Comparison of ENCODE assay signal across 14 cellular contexts in genomic region chr9:26264709-26265601, GRCh38.
DNase-seq lines count a peak whose midpoint lies in the region; ATAC-seq and TF ChIP-seq lines count a peak whose summit lies in the region.
"Had no signal": no experiment of that assay in that cellular context is flagged by ENCODE, and none has a peak within 500 bp of the region (broad histone marks: within the 10 kb centered on the region; RNA-seq: fewer than 3 reads in every experiment).

No MANE protein-coding gene starts in this region.

- H3K9me2 ChIP-seq in GM23248 (ENCODE audit: insufficient read depth) = no peaks in the 10 kb centered on the region

- intact Hi-C loops in Caco-2 (cut with micrococcal nuclease; ENCODE audit: unreplicated experiment) = no loop called here

- TF ChIP-seq CTCF in fibroblast of the aortic adventitia (IDR thresholded peaks at IDR 0.05; ENCODE audit: insufficient read depth, low read length) (no peak), Caco-2 (IDR thresholded peaks at IDR 0.05; ENCODE audit: insufficient read depth in 1 of 2, low read depth in 1 of 2, low read length in 1 of 2, severe bottlenecking in 1 of 2, unreplicated experiment in 1 of 2) (no peak)

- H3K9ac ChIP-seq in GM23248 (no peak overlapping the region), skeletal muscle satellite cell (ENCODE audit: low read depth, low read length) (peak overlapping the region; percentile 30)

- peaks cover 6% of the 10 kb centered on the region for H3K36me3 Mint-ChIP-seq in Caco-2 (ENCODE audit: insufficient read depth, unreplicated experiment)

- BruUV-seq in Caco-2 (replicated peaks; lab: Mats Ljungman, UMichigan) = no TSS peak

- no peaks in the 10 kb centered on the region for H3K27me3 ChIP-seq in GM23248 (replicated peaks; ENCODE audit: insufficient read depth)
- H3K27me3 ChIP-seq in skeletal muscle satellite cell (ENCODE audit: control insufficient read depth, insufficient read depth, low read length) = no peaks in the 10 kb centered on the region
- H3K27me3 ChIP-seq in Caco-2 (replicated peaks; ENCODE audit: control insufficient read depth, insufficient read depth, low read length) = no peaks in the 10 kb centered on the region
- H3K27me3 ChIP-seq: gastroesophageal sphincter had no signal

- H3K4me3 ChIP-seq in GM23248 = no peak overlapping the region
- no peak overlapping the region for H3K4me3 ChIP-seq in fibroblast of the aortic adventitia (ENCODE audit: low read depth, low read length)
- H3K4me3 ChIP-seq in skeletal muscle satellite cell (ENCODE audit: low read length) = no peak overlapping the region
- H3K4me3 ChIP-seq in Caco-2 (ENCODE audit: low read depth, low read length) = no peak overlapping the region
- H3K4me3 ChIP-seq: gastroesophageal sphincter had no signal

- H3K4me2 ChIP-seq in GM23248 (ENCODE audit: unreplicated experiment) (peak overlapping the region; percentile 20), skeletal muscle satellite cell (ENCODE audit: low read length) (no peak overlapping the region)

- no peaks in the 10 kb centered on the region for H3K36me3 ChIP-seq in GM23248 (ENCODE audit: low read depth)
- no peaks in the 10 kb centered on the region for H3K36me3 ChIP-seq in skeletal muscle satellite cell (ENCODE audit: insufficient read depth, low read length)
- H3K36me3 ChIP-seq in Caco-2 (ENCODE audit: control insufficient read depth, insufficient read depth, low read length) = no peaks in the 10 kb centered on the region
- H3K36me3 ChIP-seq: gastroesophageal sphincter had no signal

- CTCF ChIA-PET in Caco-2 (lab: Charles Lee) = no interaction called here

- WGBS in GM23248 (ENCODE audit: low coverage in 1 of 2, low lambda C conversion rate in 2 of 2, missing lambda C conversion rate in 2 of 2), 2 experiments = 0 to 5% methylated on average over 1 of the region's 1 CpG

- POLR2A ChIA-PET in Caco-2 (lab: Charles Lee) = no interaction called here

- no peak overlapping the region for H3K27ac Mint-ChIP-seq in Caco-2 (ENCODE audit: unreplicated experiment)

- peak overlapping the region; percentile 58 for H3K27ac ChIP-seq in GM23248
- H3K27ac ChIP-seq: gastroesophageal sphincter had no signal

- no peak overlapping the region for H2AFZ ChIP-seq in GM23248

- DNase-seq in GM23248 = peak; percentile 94
- DNase-seq in T1000 (lab: John Stamatoyannopoulos, UW) = peak; percentile 60
- peak; percentile 64 for DNase-seq in fibroblast of the aortic adventitia (ENCODE audit: low read depth)
- no peak for DNase-seq in Caco-2
- DNase-seq: activated effector memory CD4-positive, alpha-beta T cell treated with anti-CD3 and anti-CD28 coated beads, Interleukin-2, amount 50 U/mL, for 16 hours; DMS79 treated with DMSO at 0.1 percent for 48 hours; left ventricle myocardium superior; NCI-H2171; stimulated activated CD4-positive, alpha-beta T cell treated with anti-CD3 and anti-CD28 coated beads, Interleukin-2, amount 100 ng/mL, for 24 hours; T-helper 1 cell had no signal

- no peaks in the 10 kb centered on the region for H3K27me3 Mint-ChIP-seq in Caco-2 (ENCODE audit: insufficient read depth, unreplicated experiment)

- in situ Hi-C loops in GM23248 (cut with MboI) = no loop called here

- H3K4me3 Mint-ChIP-seq in Caco-2 (ENCODE audit: unreplicated experiment) = no peak overlapping the region

- H4K20me1 ChIP-seq in GM23248 (ENCODE audit: insufficient read depth) = no peaks in the 10 kb centered on the region

- H3K79me2 ChIP-seq in GM23248 (ENCODE audit: insufficient read depth) = no peaks in the 10 kb centered on the region

- H3K9me3 Mint-ChIP-seq in Caco-2 (ENCODE audit: unreplicated experiment) = no peaks in the 10 kb centered on the region

- ATAC-seq in HG02759 (IDR thresholded peaks at IDR 0.05; ENCODE audit: unreplicated experiment) = no peak
- ATAC-seq in GM19467 (IDR thresholded peaks at IDR 0.05; ENCODE audit: unreplicated experiment) = no peak
- ATAC-seq: gastroesophageal sphincter, left ventricle myocardium superior had no signal

- peaks cover 59% of the 10 kb centered on the region for H3K4me1 ChIP-seq in GM23248 (ENCODE audit: insufficient read depth)
- peaks cover 48% of the 10 kb centered on the region for H3K4me1 ChIP-seq in skeletal muscle satellite cell (ENCODE audit: control insufficient read depth, insufficient read depth, low read length)
- H3K4me1 ChIP-seq in Caco-2 = peaks cover 5% of the 10 kb centered on the region
- H3K4me1 ChIP-seq: gastroesophageal sphincter had no signal

- H3K4me1 Mint-ChIP-seq in Caco-2 (ENCODE audit: low read depth, unreplicated experiment) = peaks cover 9% of the 10 kb centered on the region

- H3F3A ChIP-seq in GM23248 (ENCODE audit: insufficient read depth) = peaks cover 61% of the 10 kb centered on the region

- no peaks in the 10 kb centered on the region for H3K9me3 ChIP-seq in GM23248 (ENCODE audit: low read depth)
- no peaks in the 10 kb centered on the region for H3K9me3 ChIP-seq in skeletal muscle satellite cell (replicated peaks; ENCODE audit: low read length)
- H3K9me3 ChIP-seq in Caco-2 = no peaks in the 10 kb centered on the region
- H3K9me3 ChIP-seq: gastroesophageal sphincter had no signal

Comparison
In these comparisons a context has a peak if more than half of its experiments do, and no peak if none do; other contexts are left out.
1. DNase-seq: peak in GM23248 (single experiment), T1000 (single experiment) and fibroblast of the aortic adventitia (single experiment); none in Caco-2 (0 of 2).